ENCODE assay signal across 1 cellular context in genomic region chr16:70579648-70580630, GRCh38.
TF ChIP-seq lines count a peak whose summit lies in the region.

No MANE protein-coding gene starts in this region.

TF ChIP-seq in HEK293, 187 proteins besides CTCF, POLR2A, EP300 and RAD21 (continued from another document):
- no peak for TF ChIP-seq PRDM10 (tag by site-specific recombination; IDR thresholded peaks at IDR 0.05)
